1 cellular context compared by ENCODE assay signal in the genomic region with DNA sequence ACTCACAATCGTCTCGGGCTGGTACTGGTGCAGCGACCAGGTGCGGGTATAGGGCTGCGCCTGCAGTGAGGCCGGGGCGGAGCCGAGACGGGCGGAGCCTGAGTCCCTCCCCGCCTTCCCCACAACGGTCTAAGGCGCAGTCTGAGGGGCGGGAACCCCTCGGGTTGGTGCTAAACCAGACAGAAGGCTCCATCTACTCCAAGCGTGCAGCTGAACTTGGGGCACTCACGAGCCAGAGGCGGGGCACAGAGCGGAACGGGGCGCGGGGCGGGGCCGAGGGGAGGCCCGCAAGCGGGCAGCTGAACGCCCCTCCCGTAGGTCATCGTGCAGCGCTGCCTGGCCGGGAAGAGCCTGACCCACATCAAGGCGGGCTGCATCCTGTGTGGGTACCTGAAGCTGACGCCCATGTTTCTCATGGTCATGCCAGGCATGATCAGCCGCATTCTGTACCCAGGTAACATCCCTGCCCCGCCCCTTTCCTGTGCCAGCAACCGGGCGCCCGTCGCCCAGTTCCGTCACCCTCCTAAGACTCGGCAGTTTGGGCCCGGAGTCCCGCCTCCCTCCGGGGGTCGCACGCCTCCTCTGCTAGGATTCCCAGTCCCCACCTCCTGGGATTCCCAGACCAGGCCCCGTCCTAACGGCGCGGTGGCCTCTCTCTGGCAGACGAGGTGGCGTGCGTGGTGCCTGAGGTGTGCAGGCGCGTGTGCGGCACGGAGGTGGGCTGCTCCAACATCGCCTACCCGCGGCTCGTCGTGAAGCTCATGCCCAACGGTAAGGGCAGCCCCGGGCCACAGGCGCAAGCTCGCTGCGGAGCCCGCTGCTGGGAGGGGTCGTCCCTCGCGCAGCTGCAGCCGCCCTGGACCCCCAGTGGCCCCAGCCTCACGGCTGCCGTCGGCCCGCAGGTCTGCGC.
TF ChIP-seq lines count a peak whose summit lies in the region.

No MANE protein-coding gene starts in this region.

TF ChIP-seq in WTC11, 78 proteins besides CTCF, POLR2A, EP300 and RAD21 (continued from another document and continues in another):
- 0 out of 2 replicates have a peak, but pooled peaks have one; percentile 55 for TF ChIP-seq ZBTB43 (CRISPR knock-in tag; IDR thresholded peaks at IDR 0.05)
- TF ChIP-seq OVOL2 (CRISPR knock-in tag; IDR thresholded peaks at IDR 0.05; ENCODE audit: borderline replicate concordance): no peak
- no peak for TF ChIP-seq NFYB (CRISPR knock-in tag; conservative IDR thresholded peaks at IDR 0.05; ENCODE audit: low read depth)
- TF ChIP-seq, protein P1, sequence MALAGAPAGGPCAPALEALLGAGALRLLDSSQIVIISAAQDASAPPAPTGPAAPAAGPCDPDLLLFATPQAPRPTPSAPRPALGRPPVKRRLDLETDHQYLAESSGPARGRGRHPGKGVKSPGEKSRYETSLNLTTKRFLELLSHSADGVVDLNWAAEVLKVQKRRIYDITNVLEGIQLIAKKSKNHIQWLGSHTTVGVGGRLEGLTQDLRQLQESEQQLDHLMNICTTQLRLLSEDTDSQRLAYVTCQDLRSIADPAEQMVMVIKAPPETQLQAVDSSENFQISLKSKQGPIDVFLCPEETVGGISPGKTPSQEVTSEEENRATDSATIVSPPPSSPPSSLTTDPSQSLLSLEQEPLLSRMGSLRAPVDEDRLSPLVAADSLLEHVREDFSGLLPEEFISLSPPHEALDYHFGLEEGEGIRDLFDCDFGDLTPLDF (CRISPR knock-in tag; IDR thresholded peaks at IDR 0.05): no peak
- TF ChIP-seq TEAD1 (CRISPR knock-in tag; IDR thresholded peaks at IDR 0.05): no peak
- peak; percentile 50; the same call in 1 of the 2 replicates for TF ChIP-seq USF1 (CRISPR knock-in tag; IDR thresholded peaks at IDR 0.05)
- no peak for TF ChIP-seq GABPB1 (CRISPR knock-in tag; IDR thresholded peaks at IDR 0.05)
- TF ChIP-seq CREM (CRISPR knock-in tag; IDR thresholded peaks at IDR 0.05): no peak
- TF ChIP-seq ZSCAN18 (CRISPR knock-in tag; IDR thresholded peaks at IDR 0.05): no peak
- no peak; the same call in 1 of the 2 replicates for TF ChIP-seq TP53 (CRISPR knock-in tag; IDR thresholded peaks at IDR 0.05)
- no peak for TF ChIP-seq EMX1 (CRISPR knock-in tag; IDR thresholded peaks at IDR 0.05)
- TF ChIP-seq KAT7 (CRISPR knock-in tag; IDR thresholded peaks at IDR 0.05; ENCODE audit: borderline replicate concordance): 0 out of 2 replicates have a peak, but pooled peaks have one; percentile 53
- peak; percentile 67; the same call in 1 of the 2 replicates for TF ChIP-seq FOXP1 (CRISPR knock-in tag; IDR thresholded peaks at IDR 0.05; ENCODE audit: borderline replicate concordance)
- no peak for TF ChIP-seq PRRX2 (CRISPR knock-in tag; IDR thresholded peaks at IDR 0.05)
- TF ChIP-seq RELA (CRISPR knock-in tag; IDR thresholded peaks at IDR 0.05; ENCODE audit: borderline replicate concordance): no peak
- no peak for TF ChIP-seq TEAD4 (CRISPR knock-in tag; IDR thresholded peaks at IDR 0.05)
- TF ChIP-seq, protein P2, sequence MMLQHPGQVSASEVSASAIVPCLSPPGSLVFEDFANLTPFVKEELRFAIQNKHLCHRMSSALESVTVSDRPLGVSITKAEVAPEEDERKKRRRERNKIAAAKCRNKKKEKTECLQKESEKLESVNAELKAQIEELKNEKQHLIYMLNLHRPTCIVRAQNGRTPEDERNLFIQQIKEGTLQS (CRISPR knock-in tag; conservative IDR thresholded peaks at IDR 0.05): no peak
- TF ChIP-seq JAZF1 (CRISPR knock-in tag; IDR thresholded peaks at IDR 0.05): no peak
- TF ChIP-seq FOXP4 (CRISPR knock-in tag; IDR thresholded peaks at IDR 0.05): peak; percentile 83; the same call in 1 of the 2 replicates
- TF ChIP-seq TCF7 (CRISPR knock-in tag; IDR thresholded peaks at IDR 0.05; ENCODE audit: low read depth): no peak
- TF ChIP-seq ZNF317 (CRISPR knock-in tag; IDR thresholded peaks at IDR 0.05; ENCODE audit: borderline replicate concordance, low read depth): no peak
- TF ChIP-seq STAT6 (CRISPR knock-in tag; conservative IDR thresholded peaks at IDR 0.05; ENCODE audit: low read depth): no peak
- TF ChIP-seq, protein P3, sequence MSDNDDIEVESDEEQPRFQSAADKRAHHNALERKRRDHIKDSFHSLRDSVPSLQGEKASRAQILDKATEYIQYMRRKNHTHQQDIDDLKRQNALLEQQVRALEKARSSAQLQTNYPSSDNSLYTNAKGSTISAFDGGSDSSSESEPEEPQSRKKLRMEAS (CRISPR knock-in tag; IDR thresholded peaks at IDR 0.05): no peak
- no peak for TF ChIP-seq ELF4 (CRISPR knock-in tag; IDR thresholded peaks at IDR 0.05; ENCODE audit: low read depth)
- TF ChIP-seq ARID4B (CRISPR knock-in tag; IDR thresholded peaks at IDR 0.05; ENCODE audit: borderline replicate concordance): 0 out of 2 replicates have a peak, but pooled peaks have one; percentile 39
- TF ChIP-seq CREB1 (CRISPR knock-in tag; IDR thresholded peaks at IDR 0.05): no peak
- TF ChIP-seq ZNF138 (CRISPR knock-in tag; conservative IDR thresholded peaks at IDR 0.05): no peak
- TF ChIP-seq SP1 (CRISPR knock-in tag; conservative IDR thresholded peaks at IDR 0.05): peak; percentile 13; the same call in 1 of the 2 replicates
- no peak for TF ChIP-seq IRF2 (CRISPR knock-in tag; IDR thresholded peaks at IDR 0.05; ENCODE audit: borderline replicate concordance, low read depth)
- no peak for TF ChIP-seq SOX15 (CRISPR knock-in tag; IDR thresholded peaks at IDR 0.05)
- TF ChIP-seq, protein P4, sequence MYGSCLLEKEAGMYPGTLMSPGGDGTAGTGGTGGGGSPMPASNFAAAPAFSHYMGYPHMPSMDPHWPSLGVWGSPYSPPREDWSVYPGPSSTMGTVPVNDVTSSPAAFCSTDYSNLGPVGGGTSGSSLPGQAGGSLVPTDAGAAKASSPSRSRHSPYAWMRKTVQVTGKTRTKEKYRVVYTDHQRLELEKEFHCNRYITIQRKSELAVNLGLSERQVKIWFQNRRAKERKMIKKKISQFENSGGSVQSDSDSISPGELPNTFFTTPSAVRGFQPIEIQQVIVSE (CRISPR knock-in tag; IDR thresholded peaks at IDR 0.05; ENCODE audit: borderline replicate concordance): no peak
- TF ChIP-seq ZBTB21 (CRISPR knock-in tag; IDR thresholded peaks at IDR 0.05; ENCODE audit: borderline replicate concordance): no peak
- TF ChIP-seq, protein P5, sequence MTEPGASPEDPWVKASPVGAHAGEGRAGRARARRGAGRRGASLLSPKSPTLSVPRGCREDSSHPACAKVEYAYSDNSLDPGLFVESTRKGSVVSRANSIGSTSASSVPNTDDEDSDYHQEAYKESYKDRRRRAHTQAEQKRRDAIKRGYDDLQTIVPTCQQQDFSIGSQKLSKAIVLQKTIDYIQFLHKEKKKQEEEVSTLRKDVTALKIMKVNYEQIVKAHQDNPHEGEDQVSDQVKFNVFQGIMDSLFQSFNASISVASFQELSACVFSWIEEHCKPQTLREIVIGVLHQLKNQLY (CRISPR knock-in tag; IDR thresholded peaks at IDR 0.05): no peak
